ENCODE assay signal across 9 cellular contexts in the genomic region with DNA sequence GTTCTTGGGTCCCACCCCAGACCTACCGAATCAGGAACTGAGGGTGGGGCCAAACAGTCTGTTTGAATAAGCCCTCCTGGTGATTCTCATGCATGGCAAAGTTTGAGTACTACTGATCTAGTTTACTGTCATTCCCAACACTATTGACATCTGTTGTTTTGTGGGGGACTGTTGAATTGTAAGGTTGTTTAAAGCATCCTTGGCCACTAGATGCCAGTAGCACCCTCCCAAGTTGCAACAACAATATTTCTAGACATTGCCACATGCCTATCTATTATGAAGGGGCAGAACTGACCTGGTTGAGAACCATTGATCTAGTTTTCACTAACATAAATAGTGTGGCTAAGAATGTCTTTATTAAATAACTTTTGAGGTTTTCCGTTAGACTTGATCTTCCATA. TPM values are rescaled to one million over a fixed set of nuclear protein-coding genes. Genes with fewer than 3 reads are reported as not detected.
DNase-seq lines count a peak whose midpoint lies in the region; ATAC-seq, FAIRE-seq and TF ChIP-seq lines count a peak whose summit lies in the region.
"Had no signal": no experiment of that assay in that cellular context is flagged by ENCODE, and none has a peak within 500 bp of the region (broad histone marks: within the 10 kb centered on the region; RNA-seq: fewer than 3 reads in every experiment).

No MANE protein-coding gene starts in this region.

- H3K4me3 Mint-ChIP-seq in stimulated activated naive CD8-positive, alpha-beta T cell treated with anti-CD3 and anti-CD28 coated beads, Interleukin-15, Interleukin-2, amounts not matched to agents 100 ng/mL and 50 ng/mL, for 24 hours: no peak overlapping the region

- TF ChIP-seq POLR2A in H1 (IDR thresholded peaks at IDR 0.05; ENCODE audit: control extremely low read depth in 1 of 2, low read depth in 2 of 2, low read length in 2 of 2): no peak
- no peak for TF ChIP-seq POLR2A in sigmoid colon (IDR thresholded peaks at IDR 0.05)

- H2BK15ac ChIP-seq in H1 (ENCODE audit: low read length): no peak overlapping the region

- H3K4me1 Mint-ChIP-seq in stimulated activated naive CD8-positive, alpha-beta T cell treated with anti-CD3 and anti-CD28 coated beads, Interleukin-15, Interleukin-2, amounts not matched to agents 100 ng/mL and 50 ng/mL, for 24 hours (ENCODE audit: low read depth): peaks cover 45% of the 10 kb centered on the region

- no peak overlapping the region for H2BK120ac ChIP-seq in H1 (replicated peaks; ENCODE audit: low read depth, low read length)

- no peak overlapping the region for H4K5ac ChIP-seq in H1 (ENCODE audit: insufficient read length, low read depth, low read length)

- H3K9me3 ChIP-seq in MM.1S (replicated peaks; ENCODE audit: insufficient read depth, low read length) (no peaks in the 10 kb centered on the region), H1 (ENCODE audit: insufficient read depth in 2 of 2, low read depth in 1 of 2, low read length in 1 of 2) (no peaks in the 10 kb centered on the region), sigmoid colon (no peaks in the 10 kb centered on the region)

- no peak overlapping the region for H2BK20ac ChIP-seq in H1 (ENCODE audit: low read length)

- H3K27ac Mint-ChIP-seq in stimulated activated naive CD8-positive, alpha-beta T cell treated with anti-CD3 and anti-CD28 coated beads, Interleukin-15, Interleukin-2, amounts not matched to agents 100 ng/mL and 50 ng/mL, for 24 hours: peak overlapping the region; percentile 16

- TF ChIP-seq EP300 in H1 (IDR thresholded peaks at IDR 0.05; ENCODE audit: borderline replicate concordance in 1 of 2, low read depth in 2 of 2, low read length in 2 of 2): no peak
- no peak for TF ChIP-seq EP300 in sigmoid colon (IDR thresholded peaks at IDR 0.05)

- H2AK5ac ChIP-seq in H1 (ENCODE audit: low read depth, low read length): no peak overlapping the region

- H3K4ac ChIP-seq in H1 (replicated peaks; ENCODE audit: insufficient read length, low read depth, low read length): no peak overlapping the region

- H2BK5ac ChIP-seq in H1 (ENCODE audit: low read depth, low read length): no peak overlapping the region

- no peaks in the 10 kb centered on the region for H3K9me3 Mint-ChIP-seq in stimulated activated naive CD8-positive, alpha-beta T cell treated with anti-CD3 and anti-CD28 coated beads, Interleukin-15, Interleukin-2, amounts not matched to agents 100 ng/mL and 50 ng/mL, for 24 hours

- no peaks in the 10 kb centered on the region; the same call in 1 of the 2 replicates for H3K9me2 ChIP-seq in MM.1S (replicated peaks; ENCODE audit: insufficient read depth, low read length)

- H3K9ac ChIP-seq in MM.1S (ENCODE audit: low read length) (no peak overlapping the region), H1 (replicated peaks in 1 of 4; ENCODE audit: extremely low read depth in 1 of 4, low read depth in 3 of 4, low read length in 3 of 4) (no peak overlapping the region)

- H3K36me3 ChIP-seq in MM.1S (replicated peaks; ENCODE audit: insufficient read depth, low read length) (no peaks in the 10 kb centered on the region; the same call in 1 of the 2 replicates), H1 (ENCODE audit: control insufficient read depth in 2 of 4, insufficient read depth in 4 of 4, low read length in 3 of 4) (peaks cover 9 to 85% (median 42%) of the 10 kb centered on the region in 4 experiments; a peak in 7 of 8 replicates), sigmoid colon (peaks cover 4 to 76% (median 7%) of the 10 kb centered on the region in 4 donors)

- H3K79me1 ChIP-seq in H1 (ENCODE audit: low read depth, low read length): no peaks in the 10 kb centered on the region

- 96% methylated on average over 2 of the region's 2 CpGs; no CpG with 5 or more reads in 1 of the 2 experiments for WGBS in H1 (ENCODE audit: extremely low coverage in 1 of 2, insufficient coverage in 1 of 2, insufficient read length in 1 of 2, insufficient replicate concordance in 2 of 2, low coverage in 1 of 2, low lambda C conversion rate in 2 of 2, missing lambda C conversion rate in 1 of 2), 2 experiments
- WGBS in sigmoid colon, 2 donors: 64 to 82% methylated on average over 2 of the region's 2 CpGs

- ATAC-seq in stimulated activated naive CD8-positive, alpha-beta T cell treated with anti-CD3 and anti-CD28 coated beads, Interleukin-15, Interleukin-2, amounts not matched to agents 100 U/mL and 50 U/mL, for 24 hours: no peak
- ATAC-seq in HG03521 (IDR thresholded peaks at IDR 0.05; ENCODE audit: unreplicated experiment) (no peak), GM18870 (IDR thresholded peaks at IDR 0.05; ENCODE audit: unreplicated experiment) (no peak)

- no peak overlapping the region for H3K14ac ChIP-seq in H1 (ENCODE audit: insufficient read length)

- no peak for DNase-seq in stimulated activated naive CD8-positive, alpha-beta T cell treated with anti-CD3 and anti-CD28 coated beads, Interleukin-15, Interleukin-2, amounts not matched to agents 100 U/mL and 50 U/mL, for 24 hours
- DNase-seq in MM.1S (no peak), H1 (ENCODE audit: low read depth in 1 of 2, low spot score in 2 of 2) (no peak), sigmoid colon (no peak), NCI-H1105 (lab: John Stamatoyannopoulos, UW) (no peak)

- H2BK12ac ChIP-seq in H1 (ENCODE audit: low read depth, low read length): no peak overlapping the region

- POLR2A ChIA-PET in H1 (lab: Charles Lee; ENCODE audit: partially characterized antibody): no interaction called here

- H3F3A ChIP-seq in MM.1S (ENCODE audit: insufficient read depth, low read length): peaks cover 2% of the 10 kb centered on the region; the same call in 1 of the 2 replicates

- H4K20me1 ChIP-seq in MM.1S (ENCODE audit: insufficient read depth, low read length) (peaks cover 6% of the 10 kb centered on the region; the same call in 1 of the 2 replicates), H1 (replicated peaks in 1 of 2; ENCODE audit: control insufficient read depth in 1 of 2, insufficient read depth in 2 of 2, low read length in 2 of 2) (peaks cover 0 to 3% of the 10 kb centered on the region in 2 experiments)

- H3K4me1 ChIP-seq in MM.1S (ENCODE audit: low read length): peaks cover 12% of the 10 kb centered on the region; the same call in 1 of the 2 replicates
- no peaks in the 10 kb centered on the region for H3K4me1 ChIP-seq in H1 (replicated peaks in 1 of 4; ENCODE audit: control insufficient read depth in 3 of 4, insufficient read depth in 4 of 4, low read length in 3 of 4)
- H3K4me1 ChIP-seq in sigmoid colon: no peaks in the 10 kb centered on the region

- no peak overlapping the region for H3K4me3 ChIP-seq in MM.1S (ENCODE audit: low read length)
- H3K4me3 ChIP-seq in H1 (ENCODE audit: extremely low read depth in 1 of 4, insufficient read depth in 2 of 4, low read depth in 3 of 4, low read length in 4 of 4): no peak overlapping the region
- H3K4me3 ChIP-seq in sigmoid colon: no peak overlapping the region
- H3K4me3 ChIP-seq: coronary artery had no signal

- no peak overlapping the region for H3K56ac ChIP-seq in H1 (replicated peaks; ENCODE audit: insufficient read length, low read depth, low read length)

- H3K27me3 ChIP-seq in MM.1S (replicated peaks; ENCODE audit: insufficient read depth, low read length): no peaks in the 10 kb centered on the region
- H3K27me3 ChIP-seq in H1 (replicated peaks in 1 of 4; ENCODE audit: control insufficient read depth in 3 of 4, extremely low read depth in 1 of 4, insufficient read depth in 3 of 4, low read length in 3 of 4): no peaks in the 10 kb centered on the region
- no peaks in the 10 kb centered on the region for H3K27me3 ChIP-seq in sigmoid colon

- H3K4me2 ChIP-seq in MM.1S (ENCODE audit: low read depth, low read length): no peak overlapping the region
- H3K4me2 ChIP-seq in H1 (ENCODE audit: insufficient read depth in 1 of 2, low read depth in 2 of 2, low read length in 2 of 2): no peak overlapping the region

- peaks cover 68% of the 10 kb centered on the region for H3K79me2 ChIP-seq in MM.1S (ENCODE audit: low read length)
- H3K79me2 ChIP-seq in H1 (ENCODE audit: control insufficient read depth in 1 of 2, insufficient read depth in 2 of 2, low read length in 2 of 2): peaks cover 0 to 13% of the 10 kb centered on the region in 2 experiments; a peak in 2 of 4 replicates

- peaks cover 79% of the 10 kb centered on the region for H3K36me3 Mint-ChIP-seq in stimulated activated naive CD8-positive, alpha-beta T cell treated with anti-CD3 and anti-CD28 coated beads, Interleukin-15, Interleukin-2, amounts not matched to agents 100 ng/mL and 50 ng/mL, for 24 hours (ENCODE audit: low read depth)

- H3K23ac ChIP-seq in H1 (ENCODE audit: insufficient read length): no peak overlapping the region

- no peak overlapping the region for H3K18ac ChIP-seq in H1 (ENCODE audit: extremely low read depth, low read length)

- no peak overlapping the region for H2AFZ ChIP-seq in MM.1S (ENCODE audit: low read length)
- H2AFZ ChIP-seq in H1 (ENCODE audit: low read length): no peak overlapping the region

- H3K27me3 Mint-ChIP-seq in stimulated activated naive CD8-positive, alpha-beta T cell treated with anti-CD3 and anti-CD28 coated beads, Interleukin-15, Interleukin-2, amounts not matched to agents 100 ng/mL and 50 ng/mL, for 24 hours: no peaks in the 10 kb centered on the region

- no peak overlapping the region for H4K8ac ChIP-seq in H1 (ENCODE audit: extremely low read depth, insufficient read depth, low read length)

- TF ChIP-seq RAD21 in H1 (IDR thresholded peaks at IDR 0.05 in 1 of 2, conservative IDR thresholded peaks at IDR 0.05 in 1 of 2; ENCODE audit: low read depth in 2 of 2, low read length in 2 of 2): peak; percentile 24 to 37; a peak in 2 of 4 replicates

- TF ChIP-seq CTCF in MM.1S (IDR thresholded peaks at IDR 0.05; ENCODE audit: low read length) (peak; percentile 42), H1 (IDR thresholded peaks at IDR 0.05; ENCODE audit: control extremely low read depth in 1 of 3, insufficient read depth in 1 of 3, low read depth in 1 of 3, low read length in 3 of 3) (peak in 1 of 3 experiments; percentile 21; a peak in 1 of 4 replicates), sigmoid colon (IDR thresholded peaks at IDR 0.05) (no peak)

- no peak for FAIRE-seq in H1 (lab: Jason Lieb, UNC)

- CTCF ChIA-PET in H1 (lab: Charles Lee; ENCODE audit: partially characterized antibody): interaction anchor here (1.4 kb wide), 1 partner anchor 9 kb away, joined by 4 read pairs; no protein-coding TSS in a partner anchor

- intact Hi-C loops in sigmoid colon (cut with DNase I): no loop called here

- no peak overlapping the region for H4K91ac ChIP-seq in H1 (replicated peaks; ENCODE audit: insufficient read length, low read length)

- H3K27ac ChIP-seq in MM.1S (ENCODE audit: low read length): no peak overlapping the region
- H3K27ac ChIP-seq in H1 (ENCODE audit: low read depth, low read length): no peak overlapping the region
- H3K27ac ChIP-seq in sigmoid colon: no peak overlapping the region
- H3K27ac ChIP-seq: coronary artery had no signal

- H3K23me2 ChIP-seq in H1 (ENCODE audit: low read depth, low read length): no peaks in the 10 kb centered on the region

RNA-seq across cellular contexts. Expression of a gene that starts 15.1 kb away (rescaled TPM):
- 20.8 and 23.8 TPM in 2 replicates for total RNA-seq in H1 (2021; fragmentation: NEBNext Ultra II Directional; extraction: Animal tissue kit (Norgen Biotek cat#: 25700))
- 23.6 and 42.8 TPM in 2 replicates for polyA plus RNA-seq in H1 (2011; rRNA removed)
- polyA plus RNA-seq in H1 (2011; cell fraction: cytosol; rRNA removed): 26.4 TPM
- 6.9 TPM for polyA plus RNA-seq in H1 (2011; cell fraction: nucleus; rRNA removed)
- polyA plus RNA-seq in H1 (2012, experiment 1 of 2): 16.0 to 33.1 TPM (median 24.7 TPM) in 4 replicates
- polyA plus RNA-seq in H1 (2012, experiment 2 of 2): 2.3 TPM
- polyA plus RNA-seq in H1 (2013, experiment 1 of 2): 15.4 TPM
- polyA plus RNA-seq in H1 (2013, experiment 2 of 2): 16.7 TPM
- polyA minus RNA-seq in H1 (2011; rRNA and poly(A)+ RNA removed): 26.9 and 36.5 TPM in 2 replicates
- polyA minus RNA-seq in H1 (2011; cell fraction: cytosol; rRNA and poly(A)+ RNA removed): 13.4 TPM
- 12.4 TPM for polyA minus RNA-seq in H1 (2011; cell fraction: nucleus; rRNA and poly(A)+ RNA removed)
- 10 to 100 TPM; 34.1 to 48.9 (median 41.2) TPM for total RNA-seq in sigmoid colon
- 1 to 10 TPM; 5.3 to 7.0 (median 6.6) TPM for polyA plus RNA-seq in sigmoid colon

RNA-seq across cellular contexts. Expression of a gene that starts 20.3 kb away (rescaled TPM):
- 396 and 427 TPM in 2 replicates for total RNA-seq in H1 (2021; fragmentation: NEBNext Ultra II Directional; extraction: Animal tissue kit (Norgen Biotek cat#: 25700))
- 207 and 328 TPM in 2 replicates for polyA plus RNA-seq in H1 (2011; rRNA removed)
- polyA plus RNA-seq in H1 (2011; cell fraction: cytosol; rRNA removed): 384 TPM
- 195 TPM for polyA plus RNA-seq in H1 (2011; cell fraction: nucleus; rRNA removed)
- 326 to 509 TPM (median 428 TPM) in 4 replicates for polyA plus RNA-seq in H1 (2012, experiment 1 of 2)
- 226 TPM for polyA plus RNA-seq in H1 (2012, experiment 2 of 2)
- polyA plus RNA-seq in H1 (2013, experiment 1 of 2): 182 TPM
- polyA plus RNA-seq in H1 (2013, experiment 2 of 2): 189 TPM
- 251 and 396 TPM in 2 replicates for polyA minus RNA-seq in H1 (2011; rRNA and poly(A)+ RNA removed)
- polyA minus RNA-seq in H1 (2011; cell fraction: cytosol; rRNA and poly(A)+ RNA removed): 154 TPM
- 74.5 TPM for polyA minus RNA-seq in H1 (2011; cell fraction: nucleus; rRNA and poly(A)+ RNA removed)
- 100 to 1,000 TPM in 2 of 4 donors, 10 to 100 TPM in 2; 92.8 to 101 (median 96.9) TPM for total RNA-seq in sigmoid colon
- 100 to 1,000 TPM; 190 to 277 (median 227) TPM for polyA plus RNA-seq in sigmoid colon
